Comparison of ENCODE assay signal across 8 cellular contexts in genomic region chr11:47552581-47553416, GRCh38. TPM values are rescaled to one million over a fixed set of nuclear protein-coding genes. Genes with fewer than 3 reads are reported as not detected.
DNase-seq lines count a peak whose midpoint lies in the region; ATAC-seq and TF ChIP-seq lines count a peak whose summit lies in the region.

TSS of gene CELF1 (minus strand) at chr11:47553132. CDS start at chr11:47499523, 53,609 bp downstream.

- DNase-seq in BE2C = peak; percentile 88
- peak; percentile 83 for DNase-seq in NCI-H460 (ENCODE audit: extremely low read depth, low read depth)
- peak; percentile 86 for DNase-seq in activated CD4-positive, alpha-beta T cell treated with anti-CD3 and anti-CD28 coated beads for 1 hour
- DNase-seq in cerebellum (ENCODE audit: low spot score) = peak; percentile 92
- DNase-seq in kidney epithelial cell (ENCODE audit: low read depth) = peak; percentile 39
- DNase-seq in stimulated activated CD4-positive, alpha-beta T cell treated with anti-CD3 and anti-CD28 coated beads, Interleukin-15, amount 100 ng/mL, for 48 hours (ENCODE audit: low read depth in 2 of 2) = peak; percentile 87 to 92

- ATAC-seq in HG03432 (IDR thresholded peaks at IDR 0.05; ENCODE audit: unreplicated experiment) = peak; percentile 94

- no peaks in the 10 kb centered on the region for H3K9me3 ChIP-seq in BE2C

- TF ChIP-seq CTCF in BE2C (IDR thresholded peaks at IDR 0.05; ENCODE audit: low read depth, low read length) (peak; percentile 45), kidney epithelial cell (IDR thresholded peaks at IDR 0.05; ENCODE audit: insufficient read depth, low read length, poor library complexity, severe bottlenecking) (peak; percentile 51)

- TF ChIP-seq POLR2A in GM19193 (IDR thresholded peaks at IDR 0.05; ENCODE audit: extremely low read depth, insufficient read depth, insufficient read length) = peak; percentile 79

- H3K4me3 ChIP-seq in BE2C (ENCODE audit: low read depth, low read length) = peak within 1 kb of the TSS; percentile 84
- H3K4me3 ChIP-seq in kidney epithelial cell (ENCODE audit: low read depth, low read length) = peak within 1 kb of the TSS; percentile 66

- no peaks in the 10 kb centered on the region for H3K36me3 ChIP-seq in BE2C
- H3K36me3 ChIP-seq in kidney epithelial cell (ENCODE audit: control insufficient read depth, insufficient read depth, low read length) = no peaks in the 10 kb centered on the region

- no peaks in the 10 kb centered on the region; the same call in 1 of the 2 replicates for H3K4me1 ChIP-seq in BE2C

- no peaks in the 10 kb centered on the region for H3K27me3 ChIP-seq in BE2C
- H3K27me3 ChIP-seq in kidney epithelial cell (ENCODE audit: control insufficient read depth, insufficient read depth, low read length) = no peaks in the 10 kb centered on the region

RNA-seq across cellular contexts. Expression of gene CELF1, which starts in this region (rescaled TPM):
- 25.5 TPM for polyA plus RNA-seq in BE2C (2012; ENCODE audit: insufficient read depth, insufficient read length, low read depth)
- 60.3 and 74.4 TPM in 2 replicates for total RNA-seq in NCI-H460 (2014; rRNA removed; shearing (Covaris generic))
- polyA plus RNA-seq in NCI-H460 (2014; cell fraction: nucleus; rRNA removed) = 94.7 and 103 TPM in 2 replicates
- total RNA-seq in cerebellum (275 TPM), kidney epithelial cell (76.3 and 90.6 TPM in 2 replicates)

Comparison
In these comparisons a context has a peak if more than half of its experiments do, and no peak if none do; other contexts are left out.
1. Peak in every context shown above with its lines: DNase-seq, ATAC-seq and H3K4me3 ChIP-seq.
2. DNase-seq: peak in every context shown above with its lines; median percentile 92 in cerebellum; 90 in stimulated activated CD4-positive, alpha-beta T cell treated with anti-CD3 and anti-CD28 coated beads, Interleukin-15, amount 100 ng/mL, for 48 hours; 88 in BE2C; 86 in activated CD4-positive, alpha-beta T cell treated with anti-CD3 and anti-CD28 coated beads for 1 hour; 83 in NCI-H460; 39 in kidney epithelial cell.